2 cellular contexts compared by ENCODE assay signal in genomic region chr5:31981361-31981955, GRCh38.
A peak's percentile ranks its signal among the peaks of the same experiment; 100 is the strongest.
TF ChIP-seq lines count a peak whose summit lies in the region.

No MANE protein-coding gene starts in this region.

TF ChIP-seq in HCT116, 20 proteins besides CTCF, POLR2A, EP300 and RAD21 (continued from another document):
- TF ChIP-seq REST (IDR thresholded peaks at IDR 0.05; ENCODE audit: low read depth) (no peak), TCF7L2 (IDR thresholded peaks at IDR 0.05; ENCODE audit: borderline replicate concordance, extremely low read depth, insufficient read depth, insufficient read length) (peak; percentile 9)

TF ChIP-seq in K562, 482 proteins besides CTCF, POLR2A, EP300 and RAD21 (continued from another document):
- TF ChIP-seq ZNF165 (CRISPR knock-in tag; IDR thresholded peaks at IDR 0.05; ENCODE audit: borderline replicate concordance) = no peak
- no peak for TF ChIP-seq NR1H2 (CRISPR knock-in tag; IDR thresholded peaks at IDR 0.05)
- no peak for TF ChIP-seq HDGF (IDR thresholded peaks at IDR 0.05)
- no peak for TF ChIP-seq REST (CRISPR knock-in tag; IDR thresholded peaks at IDR 0.05; ENCODE audit: low read depth)
- no peak for TF ChIP-seq ZNF785 (CRISPR knock-in tag; IDR thresholded peaks at IDR 0.05)
- no peak for TF ChIP-seq RREB1 (CRISPR knock-in tag; IDR thresholded peaks at IDR 0.05)
- no peak for TF ChIP-seq ZBTB34 (CRISPR knock-in tag; IDR thresholded peaks at IDR 0.05)
